Comparison of ENCODE assay signal across 21 cellular contexts in the genomic region with DNA sequence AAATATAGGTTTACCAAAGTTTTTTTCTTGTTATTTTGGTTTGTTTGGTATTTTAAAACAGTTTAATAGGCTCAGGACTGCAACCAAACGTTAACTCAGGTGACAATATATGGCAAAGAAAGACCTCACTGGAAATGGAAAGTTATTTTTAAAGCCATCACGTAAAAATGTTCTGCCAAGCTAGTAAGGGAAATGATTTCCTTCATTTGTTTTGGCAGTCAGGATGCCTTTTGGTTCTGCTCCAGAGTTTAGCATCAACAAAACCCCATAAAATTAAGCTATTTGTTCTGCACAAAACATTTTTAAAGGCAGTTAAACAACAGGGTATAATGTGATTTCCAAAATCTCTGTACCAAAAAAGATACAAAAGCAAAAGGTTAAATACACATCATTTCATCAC.
DNase-seq lines count a peak whose midpoint lies in the region; ATAC-seq, FAIRE-seq and TF ChIP-seq lines count a peak whose summit lies in the region.
"Had no signal": no experiment of that assay in that cellular context is flagged by ENCODE, and none has a peak within 500 bp of the region (broad histone marks: within the 10 kb centered on the region; RNA-seq: fewer than 3 reads in every experiment).

No MANE protein-coding gene starts in this region.

- intact Hi-C loops in Panc1 (cut with micrococcal nuclease; ENCODE audit: unreplicated experiment), result no loop called here
- intact Hi-C loops in endothelial cell of umbilical vein (cut with micrococcal nuclease), result no loop called here

- POLR2A ChIA-PET in Panc1 (lab: Charles Lee) (no interaction called here), endothelial cell of umbilical vein (lab: Charles Lee) (no interaction called here)

- DNase-seq in NCI-H1092 treated with DMSO at 0.1 percent for 48 hours (lab: John Stamatoyannopoulos, UW), result peak; percentile 15
- no peak for DNase-seq in NCI-H1092 (lab: John Stamatoyannopoulos, UW)
- DNase-seq in Panc1 (ENCODE audit: low read depth, low spot score), result no peak
- peak; percentile 38 for DNase-seq in endothelial cell of umbilical vein (ENCODE audit: low read depth, low spot score)
- DNase-seq in GF-D8 (lab: John Stamatoyannopoulos, UW), result no peak
- no peak for DNase-seq in epidermal melanocyte (ENCODE audit: insufficient read length, low spot score)
- DNase-seq: Calu3; CD8-positive, alpha-beta memory T cell; DMS79 treated with DMSO at 0.1 percent for 48 hours; GOT3; NCI-H1105 treated with DMSO at 0.1 percent for 48 hours; NCI-H146; NCI-H1930; NCI-H446 treated with DMSO at 0.1 percent for 48 hours; NCI-H526; SHP77; T-cell had no signal

- ATAC-seq in Panc1 (no peak), GM21786 (IDR thresholded peaks at IDR 0.05; ENCODE audit: unreplicated experiment) (no peak)
- ATAC-seq: T-cell had no signal

- in situ Hi-C loops in Panc1 (cut with HindIII; ENCODE audit: low pct_unique_long_range_greater_than_20kb, low sequenced_read_pairs), result no loop called here

- H3K4me1 ChIP-seq in Panc1 (ENCODE audit: control insufficient read depth, insufficient read depth, low read length), result peaks cover 7% of the 10 kb centered on the region; the same call in 1 of the 2 replicates
- H3K4me1 ChIP-seq in endothelial cell of umbilical vein (ENCODE audit: control insufficient read depth, extremely low read depth, insufficient read depth, low read length), result no peaks in the 10 kb centered on the region

- no peaks in the 10 kb centered on the region for H3K9me1 ChIP-seq in endothelial cell of umbilical vein (replicated peaks; ENCODE audit: control insufficient read depth, extremely low read depth, insufficient read depth, low read length)

- no peak overlapping the region for H3K9ac ChIP-seq in endothelial cell of umbilical vein (replicated peaks; ENCODE audit: extremely low read depth, insufficient read depth, low read length)
- H3K9ac ChIP-seq: KMS-11 had no signal

- TF ChIP-seq POLR2A in endothelial cell of umbilical vein (IDR thresholded peaks at IDR 0.05; ENCODE audit: low read depth, low read length), result no peak

- dilution Hi-C loops in endothelial cell of umbilical vein (cut with MboI; ENCODE audit: extremely low pct_ligation_motif_present, low sequenced_read_pairs), result no loop called here

- H3K9me3 ChIP-seq in Panc1 (ENCODE audit: control insufficient read depth, insufficient read depth, low read depth, low read length), result no peaks in the 10 kb centered on the region; the same call in 1 of the 2 replicates
- no peaks in the 10 kb centered on the region for H3K9me3 ChIP-seq in endothelial cell of umbilical vein (replicated peaks; ENCODE audit: control insufficient read depth, insufficient read depth, low read length)
- H3K9me3 ChIP-seq: HAP-1 had no signal

- H2AFZ ChIP-seq in endothelial cell of umbilical vein (ENCODE audit: low read depth, low read length), result no peak overlapping the region

- CTCF ChIA-PET in Panc1 (lab: Charles Lee) (no interaction called here), endothelial cell of umbilical vein (lab: Charles Lee) (no interaction called here)

- H3K36me3 ChIP-seq in Panc1 (ENCODE audit: control insufficient read depth, insufficient read depth, low read length) (no peaks in the 10 kb centered on the region), endothelial cell of umbilical vein (ENCODE audit: control insufficient read depth in 2 of 2, extremely low read depth in 1 of 2, insufficient read depth in 2 of 2, low read length in 2 of 2) (no peaks in the 10 kb centered on the region)
- H3K36me3 ChIP-seq: HAP-1 had no signal

- H4K20me1 ChIP-seq in endothelial cell of umbilical vein (replicated peaks; ENCODE audit: control insufficient read depth, extremely low read depth, insufficient read depth, low read length), result no peaks in the 10 kb centered on the region

- no TSS peak for BruUV-seq in Panc1 (replicated peaks; lab: Mats Ljungman, UMichigan)
- no TSS peak for BruUV-seq in endothelial cell of umbilical vein (replicated peaks; lab: Mats Ljungman, UMichigan)

- TF ChIP-seq CTCF in Panc1 (IDR thresholded peaks at IDR 0.05), result no peak
- TF ChIP-seq CTCF in endothelial cell of umbilical vein (IDR thresholded peaks at IDR 0.05; ENCODE audit: extremely low read depth in 1 of 2, insufficient read depth in 1 of 2, low read depth in 1 of 2, low read length in 2 of 2), result no peak

- peak overlapping the region; percentile 63; the same call in 1 of the 2 replicates for H3K27ac ChIP-seq in Panc1 (ENCODE audit: low read length)
- H3K27ac ChIP-seq in endothelial cell of umbilical vein (ENCODE audit: insufficient read depth, low read depth, low read length), result no peak overlapping the region
- H3K27ac ChIP-seq: 22Rv1, KMS-11 had no signal

- no peak overlapping the region for H3K4me2 ChIP-seq in endothelial cell of umbilical vein (ENCODE audit: insufficient read depth, low read length)
- H3K4me2 ChIP-seq: KMS-11 had no signal

- H3K79me2 ChIP-seq in endothelial cell of umbilical vein (ENCODE audit: control insufficient read depth, insufficient read depth, low read length), result no peaks in the 10 kb centered on the region

- H3K27me3 ChIP-seq in Panc1 (ENCODE audit: control insufficient read depth, insufficient read depth, low read length) (no peaks in the 10 kb centered on the region), endothelial cell of umbilical vein (ENCODE audit: control insufficient read depth in 2 of 2, insufficient read depth in 2 of 2, low read length in 2 of 2) (peaks cover 2 to 5% of the 10 kb centered on the region in 2 experiments)

- peak; percentile 15 for FAIRE-seq in endothelial cell of umbilical vein (lab: Jason Lieb, UNC)

- no peak overlapping the region for H3K4me3 ChIP-seq in Panc1 (ENCODE audit: low read depth in 2 of 2, low read length in 2 of 2)
- no peak overlapping the region for H3K4me3 ChIP-seq in endothelial cell of umbilical vein (replicated peaks in 1 of 3; ENCODE audit: insufficient read depth in 1 of 3, low read depth in 1 of 3, low read length in 3 of 3)
- H3K4me3 ChIP-seq: HAP-1 had no signal

TF ChIP-seq in endothelial cell of umbilical vein, 7 proteins besides CTCF, POLR2A, EP300 and RAD21:
- TF ChIP-seq, protein P1, sequence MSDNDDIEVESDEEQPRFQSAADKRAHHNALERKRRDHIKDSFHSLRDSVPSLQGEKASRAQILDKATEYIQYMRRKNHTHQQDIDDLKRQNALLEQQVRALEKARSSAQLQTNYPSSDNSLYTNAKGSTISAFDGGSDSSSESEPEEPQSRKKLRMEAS (IDR thresholded peaks at IDR 0.05; ENCODE audit: insufficient read depth, insufficient read length), result no peak
- no peak for TF ChIP-seq MYC (IDR thresholded peaks at IDR 0.05; ENCODE audit: low read depth, low read length)
- no peak for TF ChIP-seq GATA2 (IDR thresholded peaks at IDR 0.05; ENCODE audit: insufficient read depth, insufficient read length, low read depth, low read length)
- no peak for TF ChIP-seq FOS (IDR thresholded peaks at IDR 0.05; ENCODE audit: borderline replicate concordance, insufficient read depth, low read length)
- TF ChIP-seq EZH2 (IDR thresholded peaks at IDR 0.05; ENCODE audit: borderline replicate concordance, low read depth, low read length, severe bottlenecking), result no peak
- TF ChIP-seq JUN (IDR thresholded peaks at IDR 0.05; ENCODE audit: borderline replicate concordance, insufficient read depth, insufficient read length, low read depth), result no peak
- TF ChIP-seq POLR2AphosphoS5 (IDR thresholded peaks at IDR 0.05; ENCODE audit: insufficient read depth, low read depth, low read length), result no peak
TF ChIP-seq in endothelial cell of umbilical vein: peak in this region for 0.

Comparison
In these comparisons a context has a peak if more than half of its experiments do, and no peak if none do; other contexts are left out.
1. DNase-seq: peak in NCI-H1092 treated with DMSO at 0.1 percent for 48 hours (single experiment) and endothelial cell of umbilical vein (single experiment); none in NCI-H1092 (single experiment), Panc1 (single experiment), GF-D8 (single experiment) and epidermal melanocyte (single experiment).